2 cellular contexts compared by ENCODE assay signal in genomic region chrX:119482041-119482440, GRCh38.
A peak's percentile ranks its signal among the peaks of the same experiment; 100 is the strongest.
TF ChIP-seq lines count a peak whose summit lies in the region.

No MANE protein-coding gene starts in this region.

TF ChIP-seq in A549, 52 proteins besides CTCF, POLR2A, EP300 and RAD21:
- peak; percentile 58; the same call in 1 of the 2 replicates for TF ChIP-seq CHD4 (IDR thresholded peaks at IDR 0.05; ENCODE audit: borderline replicate concordance)
- TF ChIP-seq CBX2 (IDR thresholded peaks at IDR 0.05; ENCODE audit: borderline replicate concordance, low read depth): no peak

TF ChIP-seq in GM12878, 131 proteins besides CTCF, POLR2A, EP300 and RAD21:
- TF ChIP-seq PRDM15 (CRISPR knock-in tag; IDR thresholded peaks at IDR 0.05): no peak
- no peak for TF ChIP-seq POLR2AphosphoS5 (IDR thresholded peaks at IDR 0.05; ENCODE audit: low read length)
- no peak for TF ChIP-seq ZNF687 (IDR thresholded peaks at IDR 0.05)
- no peak for TF ChIP-seq MEF2B (IDR thresholded peaks at IDR 0.05; ENCODE audit: partially characterized antibody, poor library complexity, severe bottlenecking)
- no peak for TF ChIP-seq CEBPB (IDR thresholded peaks at IDR 0.05; ENCODE audit: borderline replicate concordance in 1 of 2, low read depth in 2 of 2, low read length in 2 of 2)
- no peak for TF ChIP-seq SREBF2 (IDR thresholded peaks at IDR 0.05; ENCODE audit: low read length)
- no peak for TF ChIP-seq MTA2 (IDR thresholded peaks at IDR 0.05; ENCODE audit: low read depth)
- no peak for TF ChIP-seq HDGF (IDR thresholded peaks at IDR 0.05)
- no peak for TF ChIP-seq POLR2AphosphoS2 (IDR thresholded peaks at IDR 0.05; ENCODE audit: low read depth, low read length)
- no peak for TF ChIP-seq TCF12 (IDR thresholded peaks at IDR 0.05; ENCODE audit: low read depth, low read length)
- TF ChIP-seq TAF1 (IDR thresholded peaks at IDR 0.05; ENCODE audit: borderline replicate concordance, low read depth, low read length): no peak
- no peak for TF ChIP-seq CUX1 (IDR thresholded peaks at IDR 0.05; ENCODE audit: insufficient replicate concordance, low read depth, low read length)
- no peak for TF ChIP-seq IRF5 (IDR thresholded peaks at IDR 0.05; ENCODE audit: borderline replicate concordance)
- no peak for TF ChIP-seq RUNX3 (IDR thresholded peaks at IDR 0.05; ENCODE audit: low read length)
